Comparison of ENCODE assay signal across 17 cellular contexts in the genomic region with DNA sequence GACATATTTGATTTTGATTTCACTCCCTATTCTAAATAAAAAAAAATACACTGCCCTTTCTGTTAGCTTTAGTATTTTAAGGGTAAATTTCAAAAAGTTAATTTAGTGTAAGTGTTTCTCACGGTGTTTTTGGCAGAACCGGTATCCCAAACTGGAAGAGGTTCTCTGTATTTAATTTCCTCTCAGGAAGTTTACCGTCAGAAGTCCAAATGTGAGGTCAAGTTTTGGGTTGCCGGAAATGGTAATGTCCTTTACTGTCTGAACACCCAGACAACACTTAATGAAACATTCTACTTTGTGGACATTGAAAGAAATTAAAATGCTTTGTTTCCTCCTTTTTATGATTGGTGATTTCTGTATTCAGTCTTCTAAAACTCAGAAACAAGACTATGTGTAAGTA.
"Had no signal": no experiment of that assay in that cellular context is flagged by ENCODE, and none has a peak within 500 bp of the region (broad histone marks: within the 10 kb centered on the region; RNA-seq: fewer than 3 reads in every experiment).

No MANE protein-coding gene starts in this region.

- H3K4me1 Mint-ChIP-seq: WTC11 had no signal

- H3K4me3 ChIP-seq: body of pancreas, esophagus muscularis mucosa, left lung, prostate gland, right lobe of liver had no signal

- H3K36me3 ChIP-seq: esophagus muscularis mucosa, left lung, prostate gland, right lobe of liver had no signal

- H3K4me3 Mint-ChIP-seq: activated CD4-positive, alpha-beta T cell treated with anti-CD3 and anti-CD28 coated beads, Interleukin-2, amount 10 ng/mL, durations not matched to agents 24 days and 14 days; activated naive CD4-positive, alpha-beta T cell treated with anti-CD3 and anti-CD28 coated beads, Interleukin-2, amount 50 U/mL, for 24 hours; endodermal cell; naive B cell; T-helper 1 cell treated with Interleukin-12 subunit alpha and Interleukin-12 subunit beta and Interleukin-4 antibody, amounts not matched to agents 30 μg/mL and 1 μg/mL, for 36 hours; WTC11 had no signal

- DNase-seq: activated CD4-positive, alpha-beta T cell treated with anti-CD3 and anti-CD28 coated beads, Interleukin-2, amount 10 ng/mL, durations not matched to agents 24 days and 14 days; body of pancreas; cerebellar nuclear complex; endodermal cell; head of caudate nucleus; left lung; midbrain; naive B cell; right lobe of liver; stimulated activated CD4-positive, alpha-beta T cell treated with anti-CD3 and anti-CD28 coated beads, Interleukin-2, amount 100 ng/mL, for 24 hours; stimulated activated naive CD4-positive, alpha-beta T cell; substantia nigra had no signal

- H3K36me3 Mint-ChIP-seq: activated naive CD4-positive, alpha-beta T cell treated with anti-CD3 and anti-CD28 coated beads, Interleukin-2, amount 50 U/mL, for 24 hours; naive B cell; WTC11 had no signal

- H3K4me1 ChIP-seq: body of pancreas, prostate gland had no signal

- ATAC-seq: body of pancreas, WTC11 had no signal

- H3K27ac Mint-ChIP-seq: activated CD4-positive, alpha-beta T cell treated with anti-CD3 and anti-CD28 coated beads, Interleukin-2, amount 10 ng/mL, durations not matched to agents 24 days and 14 days; activated naive CD4-positive, alpha-beta T cell treated with anti-CD3 and anti-CD28 coated beads, Interleukin-2, amount 50 U/mL, for 24 hours; endodermal cell; T-helper 1 cell treated with Interleukin-12 subunit alpha and Interleukin-12 subunit beta and Interleukin-4 antibody, amounts not matched to agents 30 μg/mL and 1 μg/mL, for 36 hours; WTC11 had no signal

- H3K9me3 Mint-ChIP-seq: activated CD4-positive, alpha-beta T cell treated with anti-CD3 and anti-CD28 coated beads, Interleukin-2, amount 10 ng/mL, durations not matched to agents 24 days and 14 days; activated naive CD4-positive, alpha-beta T cell treated with anti-CD3 and anti-CD28 coated beads, Interleukin-2, amount 50 U/mL, for 24 hours; endodermal cell; T-helper 1 cell treated with Interleukin-12 subunit alpha and Interleukin-12 subunit beta and Interleukin-4 antibody, amounts not matched to agents 30 μg/mL and 1 μg/mL, for 36 hours; WTC11 had no signal

- H3K27me3 Mint-ChIP-seq: naive B cell had no signal

- H3K9me3 ChIP-seq: body of pancreas, esophagus muscularis mucosa, left lung, prostate gland, right lobe of liver had no signal

- H3K27me3 ChIP-seq: body of pancreas, esophagus muscularis mucosa, left lung, right lobe of liver had no signal

- H3K27ac ChIP-seq: body of pancreas, esophagus muscularis mucosa, prostate gland, right lobe of liver had no signal
